Comparison of ENCODE assay signal across 28 cellular contexts in the genomic region with DNA sequence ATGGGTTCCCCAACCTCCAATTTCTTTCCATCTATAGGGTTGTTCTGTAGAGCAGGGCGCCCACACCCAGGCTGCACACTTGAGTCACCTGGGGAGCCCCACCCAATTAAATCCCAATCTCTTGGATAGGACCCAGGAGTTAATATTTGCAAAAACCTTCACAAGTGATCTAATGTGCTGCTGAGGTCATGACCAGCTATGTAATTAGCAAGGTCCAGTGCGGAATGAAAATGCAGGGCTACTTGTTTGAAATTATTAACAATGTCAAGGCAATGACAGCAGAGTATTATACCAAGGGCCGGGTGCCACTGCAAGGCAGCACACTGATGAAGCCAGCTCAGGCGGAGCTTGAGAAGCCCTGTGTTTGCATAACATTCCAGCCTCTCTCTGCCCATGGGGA.
A peak's percentile ranks its signal among the peaks of the same experiment; 100 is the strongest.
DNase-seq lines count a peak whose midpoint lies in the region; ATAC-seq, FAIRE-seq and TF ChIP-seq lines count a peak whose summit lies in the region.
"Had no signal": no experiment of that assay in that cellular context is flagged by ENCODE, and none has a peak within 500 bp of the region (broad histone marks: within the 10 kb centered on the region; RNA-seq: fewer than 3 reads in every experiment).

No MANE protein-coding gene starts in this region.

- no peak overlapping the region for H3K4me2 ChIP-seq in GM23338
- no peak overlapping the region for H3K4me2 ChIP-seq in neuronal stem cell (ENCODE audit: insufficient read depth, low read length, poor library complexity, severe bottlenecking)
- H3K4me2 ChIP-seq: BLaER1 had no signal

- H2AFZ ChIP-seq in GM23338 (peak overlapping the region; percentile 38; the same call in 1 of the 2 replicates), neuronal stem cell (ENCODE audit: low read length) (no peak overlapping the region)

- H3K36me3 Mint-ChIP-seq in GM23338 (ENCODE audit: low read depth) (no peaks in the 10 kb centered on the region), endodermal cell (ENCODE audit: low read depth) (no peaks in the 10 kb centered on the region)
- H3K36me3 Mint-ChIP-seq: CD4-positive, CD25-positive, alpha-beta regulatory T cell had no signal

- H3K27me3 ChIP-seq in GM23338 (ENCODE audit: insufficient read depth) (no peaks in the 10 kb centered on the region), HUES64 (ENCODE audit: insufficient read depth, low read length) (no peaks in the 10 kb centered on the region), endodermal cell (ENCODE audit: control insufficient read depth, insufficient read depth, low read length, poor library complexity, severe bottlenecking) (no peaks in the 10 kb centered on the region), neuronal stem cell (ENCODE audit: control insufficient read depth in 3 of 3, insufficient read depth in 3 of 3, low read depth in 1 of 3, low read length in 3 of 3) (peaks cover 0 to 34% (median 22%) of the 10 kb centered on the region in 3 experiments), heart right ventricle (peaks cover 0 to 19% (median 0%) of the 10 kb centered on the region in 7 donors)
- H3K27me3 ChIP-seq: BLaER1, MG63, SJCRH30 had no signal

- no peak for FAIRE-seq in frontal cortex (lab: Jason Lieb, UNC)
- FAIRE-seq: A204.1, D721Med, G401.6, HTR-8/SVneo had no signal

- H3K23ac ChIP-seq in neuronal stem cell (ENCODE audit: low read depth, low read length, poor library complexity), result no peak overlapping the region

- H3K4me3 Mint-ChIP-seq in GM23338 (no peak overlapping the region), endodermal cell (peak overlapping the region; percentile 18)
- H3K4me3 Mint-ChIP-seq: CD4-positive, CD25-positive, alpha-beta regulatory T cell had no signal

- H3K4ac ChIP-seq in neuronal stem cell (ENCODE audit: low read length), result no peak overlapping the region

- no peak overlapping the region for H2BK12ac ChIP-seq in neuronal stem cell (ENCODE audit: low read length)

- no peak for DNase-seq in GM23338 (ENCODE audit: low spot score)
- DNase-seq in endodermal cell, result no peak
- no peak for DNase-seq in neuronal stem cell (ENCODE audit: low spot score)
- DNase-seq in heart right ventricle, result no peak
- DNase-seq in frontal cortex (ENCODE audit: low spot score in 2 of 2), result no peak
- DNase-seq in occipital lobe (lab: John Stamatoyannopoulos, UW), result no peak
- DNase-seq: CD4-positive, CD25-positive, alpha-beta regulatory T cell; H7; IMR-90; KG1; MG63; NCI-H1105 treated with DMSO at 0.1 percent for 48 hours; NCI-H146; NCI-H2029; NCI-H2227 treated with DMSO at 0.1 percent for 48 hours; NCI-H526 treated with DMSO at 0.1 percent for 48 hours; NK-92 treated with Interleukin-12 subunit alpha and Interleukin-12 subunit beta, amount 100 ng/mL, for 24 hours; PC-3; SJCRH30 had no signal

- H3K9me3 Mint-ChIP-seq in GM23338 (no peaks in the 10 kb centered on the region), endodermal cell (peaks cover 6% of the 10 kb centered on the region)

- no peak overlapping the region for H2BK5ac ChIP-seq in neuronal stem cell (ENCODE audit: low read length)

- 79% methylated on average over 4 of the region's 4 CpGs for WGBS in HUES64
- WGBS in endodermal cell (ENCODE audit: insufficient coverage in 1 of 2, insufficient read length in 1 of 2), 2 experiments, result 73 to 79% methylated on average over 2 to 4 of the region's 4 CpGs
- no CpG with 5 or more reads among the region's 4 CpGs for WGBS in neuronal stem cell (ENCODE audit: extremely low coverage in 2 of 2, insufficient read length in 2 of 2, insufficient replicate concordance in 1 of 2), 2 donors
- 93 to 94% methylated on average over 4 of the region's 4 CpGs for WGBS in heart right ventricle, 2 donors

- no peak overlapping the region for H3K9ac ChIP-seq in HUES64 (ENCODE audit: low read depth, low read length)
- peak overlapping the region; percentile 33 for H3K9ac ChIP-seq in endodermal cell (ENCODE audit: extremely low read depth, low read length, poor library complexity, severe bottlenecking)
- no peak overlapping the region for H3K9ac ChIP-seq in neuronal stem cell (ENCODE audit: low read depth, low read length, poor library complexity)
- H3K9ac ChIP-seq: BLaER1 had no signal

- ATAC-seq in GM23338, result no peak
- no peak for ATAC-seq in GM18498 (IDR thresholded peaks at IDR 0.05; ENCODE audit: unreplicated experiment)
- no peak for ATAC-seq in heart right ventricle
- ATAC-seq: PC-3, Right ventricle myocardium inferior, SK-N-SH treated with all-trans-retinoic acid at 6 μM for 48 hours had no signal

- peaks cover 12% of the 10 kb centered on the region; the same call in 1 of the 2 replicates for H3F3A ChIP-seq in GM23338 (replicated peaks; ENCODE audit: low read depth)

- no peaks in the 10 kb centered on the region for H3K79me1 ChIP-seq in neuronal stem cell (ENCODE audit: low read depth, low read length)

- H3K9me3 ChIP-seq in HUES64 (ENCODE audit: insufficient read depth, low read depth, low read length) (no peaks in the 10 kb centered on the region), endodermal cell (ENCODE audit: control insufficient read depth, low read length) (no peaks in the 10 kb centered on the region), neuronal stem cell (replicated peaks in 1 of 2; ENCODE audit: control insufficient read depth in 2 of 2, insufficient read depth in 1 of 2, low read depth in 1 of 2, low read length in 2 of 2) (peaks cover 0 to 3% of the 10 kb centered on the region in 2 donors), heart right ventricle (no peaks in the 10 kb centered on the region)
- H3K9me3 ChIP-seq: BLaER1, MG63, SJCRH30 had no signal

- H3K4me1 Mint-ChIP-seq in GM23338, result peaks cover 50% of the 10 kb centered on the region
- H3K4me1 Mint-ChIP-seq in endodermal cell, result peaks cover 60% of the 10 kb centered on the region

- H3K9me2 ChIP-seq in GM23338 (ENCODE audit: insufficient read depth), result peaks cover 10% of the 10 kb centered on the region; the same call in 1 of the 2 replicates

- H2BK15ac ChIP-seq in neuronal stem cell (ENCODE audit: low read length), result no peak overlapping the region

- no peaks in the 10 kb centered on the region for H4K20me1 ChIP-seq in GM23338 (replicated peaks; ENCODE audit: insufficient read depth)
- H4K20me1 ChIP-seq: BLaER1 had no signal

- peaks cover 22% of the 10 kb centered on the region for H3K27me3 Mint-ChIP-seq in GM23338 (ENCODE audit: insufficient read depth, low read depth, poor library complexity)
- H3K27me3 Mint-ChIP-seq in endodermal cell (ENCODE audit: insufficient read depth), result no peaks in the 10 kb centered on the region

- peak overlapping the region; percentile 88; the same call in 1 of the 2 replicates for H3K27ac ChIP-seq in GM23338 (ENCODE audit: low read depth)
- H3K27ac ChIP-seq in HUES64 (ENCODE audit: low read depth, low read length), result peak overlapping the region; percentile 95; the same call in 1 of the 2 replicates
- H3K27ac ChIP-seq in endodermal cell (ENCODE audit: low read depth, low read length), result peak overlapping the region; percentile 3
- no peak overlapping the region for H3K27ac ChIP-seq in neuronal stem cell (replicated peaks; ENCODE audit: low read length)
- no peak overlapping the region for H3K27ac ChIP-seq in heart right ventricle
- H3K27ac ChIP-seq: BLaER1, SJCRH30 had no signal

- H4K91ac ChIP-seq in neuronal stem cell (ENCODE audit: low read depth, low read length, poor library complexity), result no peak overlapping the region

- H2AK5ac ChIP-seq in neuronal stem cell (ENCODE audit: low read depth, low read length), result no peak overlapping the region

- H3K4me3 ChIP-seq in GM23338, result no peak overlapping the region
- no peak overlapping the region for H3K4me3 ChIP-seq in HUES64 (ENCODE audit: low read length)
- no peak overlapping the region for H3K4me3 ChIP-seq in endodermal cell (ENCODE audit: low read length)
- H3K4me3 ChIP-seq in neuronal stem cell (ENCODE audit: low read length in 2 of 2), result no peak overlapping the region
- H3K4me3 ChIP-seq in heart right ventricle, result no peak overlapping the region
- H3K4me3 ChIP-seq: BLaER1, MG63, SJCRH30 had no signal

- TF ChIP-seq CTCF in GM23338 (conservative IDR thresholded peaks at IDR 0.05; ENCODE audit: low read depth in 2 of 2), result no peak
- TF ChIP-seq CTCF in endodermal cell (conservative IDR thresholded peaks at IDR 0.05), result no peak
- no peak for TF ChIP-seq CTCF in heart right ventricle (IDR thresholded peaks at IDR 0.05)

- H3K79me2 ChIP-seq in GM23338 (replicated peaks; ENCODE audit: insufficient read depth), result no peaks in the 10 kb centered on the region

- no peaks in the 10 kb centered on the region for H3K36me3 ChIP-seq in GM23338 (ENCODE audit: insufficient read depth)
- H3K36me3 ChIP-seq in HUES64 (ENCODE audit: insufficient read depth, low read length), result no peaks in the 10 kb centered on the region
- no peaks in the 10 kb centered on the region for H3K36me3 ChIP-seq in endodermal cell (ENCODE audit: control insufficient read depth, insufficient read depth, low read length)
- H3K36me3 ChIP-seq in neuronal stem cell (replicated peaks in 1 of 2; ENCODE audit: control insufficient read depth in 2 of 2, insufficient read depth in 2 of 2, low read length in 2 of 2), result no peaks in the 10 kb centered on the region
- H3K36me3 ChIP-seq in heart right ventricle, result no peaks in the 10 kb centered on the region
- H3K36me3 ChIP-seq: BLaER1, MG63, SJCRH30 had no signal

- no peak overlapping the region for H2BK120ac ChIP-seq in neuronal stem cell (ENCODE audit: low read depth, low read length)

- H4K8ac ChIP-seq in neuronal stem cell (ENCODE audit: low read depth, low read length), result no peak overlapping the region

- intact Hi-C loops in heart right ventricle (cut with DNase I), result no loop called here

- H3K27ac Mint-ChIP-seq in GM23338, result no peak overlapping the region
- H3K27ac Mint-ChIP-seq in endodermal cell, result peak overlapping the region; percentile 97
- H3K27ac Mint-ChIP-seq: CD4-positive, CD25-positive, alpha-beta regulatory T cell had no signal

- H3K4me1 ChIP-seq in GM23338 (ENCODE audit: insufficient read depth), result peaks cover 38% of the 10 kb centered on the region
- peaks cover 47% of the 10 kb centered on the region for H3K4me1 ChIP-seq in HUES64 (ENCODE audit: insufficient read depth, low read length)
- H3K4me1 ChIP-seq in endodermal cell (ENCODE audit: control insufficient read depth, insufficient read depth, low read length), result peaks cover 29% of the 10 kb centered on the region
- H3K4me1 ChIP-seq in neuronal stem cell (ENCODE audit: control insufficient read depth in 2 of 2, insufficient read depth in 1 of 2, low read depth in 1 of 2, low read length in 2 of 2), result peaks cover 24 to 31% of the 10 kb centered on the region in 2 donors
- no peaks in the 10 kb centered on the region for H3K4me1 ChIP-seq in heart right ventricle
- H3K4me1 ChIP-seq: SJCRH30 had no signal

- no peak overlapping the region for H3K14ac ChIP-seq in neuronal stem cell (ENCODE audit: low read length)

- peak overlapping the region; percentile 29 for H3K18ac ChIP-seq in neuronal stem cell (ENCODE audit: low read length)

TF ChIP-seq in GM23338, 12 proteins besides CTCF, POLR2A, EP300 and RAD21 (continues in another document):
- TF ChIP-seq EZH2 (IDR thresholded peaks at IDR 0.05; ENCODE audit: low read depth, unreplicated experiment), result no peak

Comparison
In these comparisons a context has a peak if more than half of its experiments do, and no peak if none do; other contexts are left out.
1. H3K27ac ChIP-seq: peak in GM23338 (single experiment), HUES64 (single experiment) and endodermal cell (single experiment); none in neuronal stem cell (single experiment) and heart right ventricle (0 of 10).